8 cellular contexts compared by ENCODE assay signal in genomic region chr6:42782689-42783176, GRCh38. TPM values are rescaled to one million over a fixed set of nuclear protein-coding genes. Genes with fewer than 3 reads are reported as not detected.
DNase-seq lines count a peak whose midpoint lies in the region; ATAC-seq and TF ChIP-seq lines count a peak whose summit lies in the region.

No MANE protein-coding gene starts in this region.

- peak overlapping the region; percentile 81 to 97 (median 97) for H3K4me3 ChIP-seq in liver (ENCODE audit: low read depth in 1 of 3, low read length in 3 of 3)

- H3K36me3 Mint-ChIP-seq in dendritic cell treated with granulocyte-macrophage colony-stimulating factor and Interleukin-4, amounts not matched to agents 40 ng/mL and 50 ng/mL, for 4 days (ENCODE audit: low read depth) = peaks cover 33% of the 10 kb centered on the region

- H3K27me3 Mint-ChIP-seq in dendritic cell treated with granulocyte-macrophage colony-stimulating factor and Interleukin-4, amounts not matched to agents 40 ng/mL and 50 ng/mL, for 4 days = no peaks in the 10 kb centered on the region

- peak overlapping the region; percentile 99 to 100 for H3K27ac ChIP-seq in liver (ENCODE audit: low read depth in 1 of 2, low read length in 2 of 2)

- intact Hi-C loops in dendritic cell treated with granulocyte-macrophage colony-stimulating factor and Interleukin-4, amounts not matched to agents 40 ng/mL and 50 ng/mL, for 4 days (cut with micrococcal nuclease) = loop anchor here (1.0 to 10.0 kb wide), 2 partner anchors 36 to 92 kb away; partner anchors contain the start of genes RPL7L1 and TBCC

- no peaks in the 10 kb centered on the region for H3K36me3 ChIP-seq in liver (ENCODE audit: control insufficient read depth in 4 of 4, insufficient read depth in 3 of 4, low read depth in 1 of 4, low read length in 3 of 4)

- H3K4me1 ChIP-seq in liver (ENCODE audit: control insufficient read depth in 4 of 4, insufficient read depth in 4 of 4, low read length in 3 of 4) = peaks cover 1 to 35% (median 6%) of the 10 kb centered on the region in 4 donors

- DNase-seq in GM03348 (ENCODE audit: low spot score) (peak; percentile 93), NCI-H510A treated with DMSO at 0.1 percent for 48 hours (lab: John Stamatoyannopoulos, UW) (peak; percentile 86), OCI-M2 (lab: John Stamatoyannopoulos, UW; ENCODE audit: unreplicated experiment) (no peak)
- peak; percentile 77 to 79 for DNase-seq in activated CD4-positive, alpha-beta T cell treated with anti-CD3 and anti-CD28 coated beads, Interleukin-2, amount 50 U/mL, for 4 hours
- DNase-seq in stimulated activated CD4-positive, alpha-beta T cell treated with anti-CD3 and anti-CD28 coated beads, Interleukin-2, amount 100 ng/mL, for 24 hours = peak; percentile 72 to 75

- no peaks in the 10 kb centered on the region for H3K9me3 ChIP-seq in liver (ENCODE audit: control insufficient read depth in 4 of 4, low read length in 3 of 4)

- H3K27me3 ChIP-seq in liver (ENCODE audit: control insufficient read depth in 4 of 4, insufficient read depth in 4 of 4, low read length in 3 of 4) = no peaks in the 10 kb centered on the region

- H3K4me3 Mint-ChIP-seq in dendritic cell treated with granulocyte-macrophage colony-stimulating factor and Interleukin-4, amounts not matched to agents 40 ng/mL and 50 ng/mL, for 4 days = peak overlapping the region; percentile 89

- peaks cover 7% of the 10 kb centered on the region for H3K4me1 Mint-ChIP-seq in dendritic cell treated with granulocyte-macrophage colony-stimulating factor and Interleukin-4, amounts not matched to agents 40 ng/mL and 50 ng/mL, for 4 days (ENCODE audit: low read depth)

- no peak for TF ChIP-seq RAD21 in liver (IDR thresholded peaks at IDR 0.05)

- peak overlapping the region; percentile 96 to 100 for H3K9ac ChIP-seq in liver (ENCODE audit: low read depth in 1 of 2, low read length in 2 of 2)

- no peaks in the 10 kb centered on the region for H3K9me3 Mint-ChIP-seq in dendritic cell treated with granulocyte-macrophage colony-stimulating factor and Interleukin-4, amounts not matched to agents 40 ng/mL and 50 ng/mL, for 4 days

- TF ChIP-seq CTCF in liver (IDR thresholded peaks at IDR 0.05; ENCODE audit: low read depth, low read length, missing input control) = no peak

- whole genome bisulfite sequencing in liver = under 1% methylated on average over 50 of the region's 51 CpGs

- no peak overlapping the region for H3K27ac Mint-ChIP-seq in dendritic cell treated with granulocyte-macrophage colony-stimulating factor and Interleukin-4, amounts not matched to agents 40 ng/mL and 50 ng/mL, for 4 days

- peak; percentile 17 for ATAC-seq in HG03108 (IDR thresholded peaks at IDR 0.05; ENCODE audit: unreplicated experiment)

TF ChIP-seq in liver, 16 proteins besides CTCF, POLR2A, EP300 and RAD21:
- TF ChIP-seq EGR1 (IDR thresholded peaks at IDR 0.05; ENCODE audit: low read depth in 2 of 2) = no peak
- no peak for TF ChIP-seq FOXA1 (IDR thresholded peaks at IDR 0.05)
- no peak for TF ChIP-seq YY1 (IDR thresholded peaks at IDR 0.05)
- no peak for TF ChIP-seq HNF4G (IDR thresholded peaks at IDR 0.05)

RNA-seq across cellular contexts. Expression of gene BICRAL, which starts 0.9 kb away (rescaled TPM):
- 1 to 10 TPM; 5.5 to 6.8 TPM for total RNA-seq in liver
- polyA plus RNA-seq in liver = 1 to 10 TPM; 1.7 to 2.3 TPM

RNA-seq across cellular contexts. Expression of gene TBCC, which starts 36.8 kb away (rescaled TPM):
- 10 to 100 TPM; 12.4 to 13.5 TPM for total RNA-seq in liver
- polyA plus RNA-seq in liver = 10 to 100 TPM in 1 of 2 donors, 1 to 10 TPM in 1; 6.9 to 10.9 TPM
